Comparison of ENCODE assay signal across 20 cellular contexts in genomic region chr5:142627371-142628217, GRCh38.
DNase-seq lines count a peak whose midpoint lies in the region; ATAC-seq and TF ChIP-seq lines count a peak whose summit lies in the region.
"Had no signal": no experiment of that assay in that cellular context is flagged by ENCODE, and none has a peak within 500 bp of the region (broad histone marks: within the 10 kb centered on the region; RNA-seq: fewer than 3 reads in every experiment).

No MANE protein-coding gene starts in this region.

- ATAC-seq in GM18858 (IDR thresholded peaks at IDR 0.05; ENCODE audit: unreplicated experiment) (no peak), HG03135 (IDR thresholded peaks at IDR 0.05; ENCODE audit: unreplicated experiment) (no peak)
- ATAC-seq: natural killer cell, WTC11 had no signal

- H3K4me3 ChIP-seq in foreskin fibroblast (ENCODE audit: low read depth in 1 of 2, low read length in 2 of 2) = no peak overlapping the region
- H3K4me3 ChIP-seq: PC-9 had no signal

- H3K27ac ChIP-seq in substantia nigra (ENCODE audit: low read depth, low read length, poor library complexity, severe bottlenecking) = peak overlapping the region; percentile 43
- H3K27ac ChIP-seq: C4-2B, PC-9 had no signal

- TF ChIP-seq CTCF in foreskin fibroblast (IDR thresholded peaks at IDR 0.05; ENCODE audit: low read depth, low read length) = no peak

- DNase-seq in NCI-H526 (lab: John Stamatoyannopoulos, UW) (peak; percentile 41 to 44), NCI-H526 treated with DMSO at 0.1 percent for 48 hours (lab: John Stamatoyannopoulos, UW) (no peak), SW480 (ENCODE audit: low spot score) (peak; percentile 43), foreskin fibroblast (peak; percentile 16 to 62), substantia nigra (lab: John Stamatoyannopoulos, UW) (peak in 29 of 49 donors; percentile 3 to 73 (median 39))
- DNase-seq in effector CD4-positive, alpha-beta T cell = no peak
- DNase-seq: activated CD4-positive, alpha-beta memory T cell treated with anti-CD3 and anti-CD28 coated beads, Interleukin-2, amount 10 ng/mL, durations not matched to agents 7 days and 5 days; activated naive CD4-positive, alpha-beta T cell; DMS79; KG1; mesendoderm; natural killer cell; NCI-H187 treated with DMSO at 0.1 percent for 48 hours; NCI-H82; PC-9; stimulated activated CD4-positive, alpha-beta T cell treated with anti-CD3 and anti-CD28 coated beads, Interleukin-2, amount 100 ng/mL, for 48 hours had no signal

Comparison
In these comparisons a context has a peak if more than half of its experiments do, and no peak if none do; other contexts are left out.
1. DNase-seq: peak in NCI-H526 (2 of 2), SW480 (single experiment), foreskin fibroblast (2 of 2) and substantia nigra (29 of 49); none in NCI-H526 treated with DMSO at 0.1 percent for 48 hours (single experiment) and effector CD4-positive, alpha-beta T cell (single experiment).